In genomic region chr22:32204856-32205722, GRCh38 we compare ENCODE assay signal across 8 cellular contexts. TPM values are rescaled to one million over a fixed set of nuclear protein-coding genes. Genes with fewer than 3 reads are reported as not detected.
A peak's percentile ranks its signal among the peaks of the same experiment; 100 is the strongest.
DNase-seq lines count a peak whose midpoint lies in the region; ATAC-seq, FAIRE-seq and TF ChIP-seq lines count a peak whose summit lies in the region.

RFPL2 (minus strand) TSS chr22:32205073; CDS start chr22:32202451, 2,622 bp downstream.

- POLR2A ChIA-PET in PC-9 (lab: Charles Lee; ENCODE audit: unreplicated experiment), result no interaction called here

- H3K9me3 ChIP-seq in PC-9 (ENCODE audit: insufficient read depth, low read depth), result no peaks in the 10 kb centered on the region
- H3K9me3 ChIP-seq in kidney (ENCODE audit: control insufficient read depth in 1 of 2, low read length in 2 of 2), result no peaks in the 10 kb centered on the region

- CTCF ChIA-PET in PC-9 (lab: Charles Lee), result interaction anchor here (0.7 kb wide), 1 partner anchor 24 kb away, joined by 3 read pairs; no protein-coding TSS in a partner anchor

- no TSS peak for BruUV-seq in PC-9 (replicated peaks; lab: Mats Ljungman, UMichigan)

- DNase-seq in EL (peak; percentile 62), NCI-H2029 (lab: John Stamatoyannopoulos, UW) (peak; percentile 80), head of caudate nucleus (peak in 38 of 42 donors; percentile 13 to 88 (median 59)), progenitor cell of endocrine pancreas (ENCODE audit: low spot score, unreplicated experiment) (peak; percentile 62), PC-9 (no peak), NCI-H2081 (lab: John Stamatoyannopoulos, UW) (no peak), kidney (no peak)

- H3K4me3 ChIP-seq in PC-9 (no peak within 1 kb of the TSS), kidney (ENCODE audit: low read length in 2 of 2) (no peak within 1 kb of the TSS)

- H3K36me3 Mint-ChIP-seq in activated T-helper 17 cell treated with anti-CD3 and anti-CD28 coated beads, Interleukin-2, amount 50 U/mL, for 72 hours (ENCODE audit: low read depth), result no peaks in the 10 kb centered on the region
- H3K36me3 Mint-ChIP-seq in progenitor cell of endocrine pancreas (ENCODE audit: insufficient read depth), result no peaks in the 10 kb centered on the region

- no peaks in the 10 kb centered on the region for H3K79me2 ChIP-seq in PC-9 (ENCODE audit: low read depth)

- H3K9me3 Mint-ChIP-seq in activated T-helper 17 cell treated with anti-CD3 and anti-CD28 coated beads, Interleukin-2, amount 50 U/mL, for 72 hours, result no peaks in the 10 kb centered on the region
- no peaks in the 10 kb centered on the region for H3K9me3 Mint-ChIP-seq in progenitor cell of endocrine pancreas (ENCODE audit: low read depth)

- no peaks in the 10 kb centered on the region for H3F3A ChIP-seq in PC-9 (ENCODE audit: insufficient read depth, low read depth)

- FAIRE-seq in kidney (lab: Jason Lieb, UNC), result no peak

- TF ChIP-seq CTCF in progenitor cell of endocrine pancreas (IDR thresholded peaks at IDR 0.05; ENCODE audit: unreplicated experiment) (no peak), PC-9 (conservative IDR thresholded peaks at IDR 0.05) (no peak), kidney (IDR thresholded peaks at IDR 0.05; ENCODE audit: borderline replicate concordance, extremely low read depth, insufficient read depth) (no peak)

- H3K27me3 ChIP-seq in PC-9 (ENCODE audit: insufficient read depth, low read depth), result peaks cover 9% of the 10 kb centered on the region; the same call in 1 of the 2 replicates

- ATAC-seq in activated T-helper 17 cell treated with anti-CD3 and anti-CD28 coated beads, Interleukin-2, amount 50 U/mL, for 72 hours (replicated peaks), result peak; percentile 82

- H4K20me1 ChIP-seq in PC-9 (ENCODE audit: insufficient read depth), result no peaks in the 10 kb centered on the region

- H3K36me3 ChIP-seq in PC-9 (ENCODE audit: low read depth) (no peaks in the 10 kb centered on the region), kidney (ENCODE audit: control insufficient read depth in 1 of 2, insufficient read depth in 2 of 2, low read length in 2 of 2) (no peaks in the 10 kb centered on the region)

- H3K4me3 Mint-ChIP-seq in activated T-helper 17 cell treated with anti-CD3 and anti-CD28 coated beads, Interleukin-2, amount 50 U/mL, for 72 hours, result peak within 1 kb of the TSS; percentile 79
- H3K4me3 Mint-ChIP-seq in progenitor cell of endocrine pancreas (ENCODE audit: low read depth), result peak within 1 kb of the TSS; percentile 81

- peaks cover 23% of the 10 kb centered on the region for H3K4me1 Mint-ChIP-seq in activated T-helper 17 cell treated with anti-CD3 and anti-CD28 coated beads, Interleukin-2, amount 50 U/mL, for 72 hours
- peaks cover 10% of the 10 kb centered on the region for H3K4me1 Mint-ChIP-seq in progenitor cell of endocrine pancreas (ENCODE audit: low read depth)

- no peak within 1 kb of the TSS for H3K4me2 ChIP-seq in PC-9

- intact Hi-C loops in head of caudate nucleus (cut with DNase I) (no loop called here), PC-9 (cut with micrococcal nuclease; ENCODE audit: unreplicated experiment) (loop anchor here (10.0 kb wide), 1 partner anchor 270 kb away; the partner anchor contains the start of gene FBXO7), kidney (cut with DNase I) (no loop called here)

- H3K27ac ChIP-seq in PC-9 (no peak within 1 kb of the TSS), kidney (ENCODE audit: low read depth in 2 of 2, low read length in 2 of 2) (no peak within 1 kb of the TSS)

- H3K27ac Mint-ChIP-seq in activated T-helper 17 cell treated with anti-CD3 and anti-CD28 coated beads, Interleukin-2, amount 50 U/mL, for 72 hours, result no peak within 1 kb of the TSS
- H3K27ac Mint-ChIP-seq in progenitor cell of endocrine pancreas, result peak within 1 kb of the TSS; percentile 79

- no peaks in the 10 kb centered on the region for H3K9me2 ChIP-seq in PC-9 (ENCODE audit: insufficient read depth)

- no peaks in the 10 kb centered on the region for H3K27me3 Mint-ChIP-seq in activated T-helper 17 cell treated with anti-CD3 and anti-CD28 coated beads, Interleukin-2, amount 50 U/mL, for 72 hours
- H3K27me3 Mint-ChIP-seq in progenitor cell of endocrine pancreas, result peaks cover 45% of the 10 kb centered on the region

- no peak within 1 kb of the TSS for H3K9ac ChIP-seq in kidney (ENCODE audit: low read length in 2 of 2)

- H3K4me1 ChIP-seq in PC-9 (replicated peaks; ENCODE audit: insufficient read depth) (no peaks in the 10 kb centered on the region), kidney (ENCODE audit: control insufficient read depth in 1 of 2, insufficient read depth in 1 of 2, low read depth in 1 of 2, low read length in 2 of 2) (peaks cover 0 to 5% of the 10 kb centered on the region in 2 donors)

- H2AFZ ChIP-seq in PC-9, result no peak within 1 kb of the TSS

RNA-seq across cellular contexts. Expression of gene RFPL2, which starts in this region (rescaled TPM):
- under 1 TPM; 0.24 to 0.30 TPM for total RNA-seq in activated T-helper 17 cell treated with anti-CD3 and anti-CD28 coated beads, Interleukin-2, amount 50 U/mL, for 72 hours
- total RNA-seq in progenitor cell of endocrine pancreas (1.0 TPM in 2 replicates), PC-9 (2021) (not detected in 2 replicates), kidney (not detected)
- not detected for polyA plus RNA-seq in kidney (ENCODE audit: insufficient read depth, low read depth, low replicate concordance)

Comparison
In these comparisons a context has a peak if more than half of its experiments do, and no peak if none do; other contexts are left out.
1. Peak in ATAC-seq in activated T-helper 17 cell treated with anti-CD3 and anti-CD28 coated beads, Interleukin-2, amount 50 U/mL, for 72 hours; RNA of the gene not detected or under 1 TPM.
2. DNase-seq: peak in EL (single experiment), NCI-H2029 (single experiment), head of caudate nucleus (38 of 42) and progenitor cell of endocrine pancreas (single experiment); none in PC-9 (0 of 2), NCI-H2081 (0 of 2) and kidney (single experiment).